ENCODE assay signal across 8 cellular contexts in genomic region chr14:49692191-49692757, GRCh38. TPM values are rescaled to one million over a fixed set of nuclear protein-coding genes. Genes with fewer than 3 reads are reported as not detected.
DNase-seq lines count a peak whose midpoint lies in the region; ATAC-seq, FAIRE-seq and TF ChIP-seq lines count a peak whose summit lies in the region.

No MANE protein-coding gene starts in this region.

- POLR2A ChIA-PET in GM10248 (lab: Yijun Ruan, JAX) = interaction anchor here (1.4 kb wide), 1 partner anchor 76 kb away, joined by 3 read pairs; the partner anchor contains the start of gene KLHDC2

- H3K9me3 ChIP-seq in right atrium auricular region (no peaks in the 10 kb centered on the region), mucosa of stomach (ENCODE audit: control insufficient read depth, low read length) (no peaks in the 10 kb centered on the region)

- peak overlapping the region; percentile 88 for H3K9ac ChIP-seq in mucosa of stomach (ENCODE audit: low read length)

- TF ChIP-seq CTCF in right atrium auricular region (IDR thresholded peaks at IDR 0.05) (no peak), bronchial epithelial cell (IDR thresholded peaks at IDR 0.05; ENCODE audit: insufficient read depth, low read length, severe bottlenecking) (no peak), GM10248 (IDR thresholded peaks at IDR 0.05; ENCODE audit: control extremely low read depth, extremely low read depth, low read depth, missing control alignments) (no peak)

- DNase-seq in right atrium auricular region (ENCODE audit: low spot score) (no peak), left ventricle myocardium superior (no peak), bronchial epithelial cell (ENCODE audit: low read depth) (peak; percentile 33), hippocampal formation (lab: John Stamatoyannopoulos, UW) (no peak), GM10248 (ENCODE audit: extremely low spot score) (no peak)

- H3K27me3 ChIP-seq in right atrium auricular region = no peaks in the 10 kb centered on the region
- H3K27me3 ChIP-seq in bronchial epithelial cell (ENCODE audit: control insufficient read depth, insufficient read depth, low read length) = no peaks in the 10 kb centered on the region
- H3K27me3 ChIP-seq in mucosa of stomach (ENCODE audit: control insufficient read depth, insufficient read depth, low read length) = no peaks in the 10 kb centered on the region

- H3K36me3 ChIP-seq in right atrium auricular region (no peaks in the 10 kb centered on the region), bronchial epithelial cell (ENCODE audit: control insufficient read depth, insufficient read depth, low read length) (no peaks in the 10 kb centered on the region), mucosa of stomach (ENCODE audit: control insufficient read depth, insufficient read depth, low read length) (no peaks in the 10 kb centered on the region)

- CTCF ChIA-PET in GM10248 (lab: Yijun Ruan, JAX) = interaction anchor here (1.3 to 2.5 kb wide), 2 partner anchors 12 to 58 kb away, joined by 6 to 9 read pairs; partner anchors contain the start of gene DNAAF2

- intact Hi-C loops in left ventricle myocardium superior (cut with micrococcal nuclease) = no loop called here

- no peak for FAIRE-seq in bronchial epithelial cell (lab: Jason Lieb, UNC)

- H3K4me3 ChIP-seq in right atrium auricular region (peak overlapping the region; percentile 65 to 67), bronchial epithelial cell (ENCODE audit: low read depth, low read length) (peak overlapping the region; percentile 89), mucosa of stomach (ENCODE audit: low read length) (peak overlapping the region; percentile 58)

- no peak for ATAC-seq in left ventricle myocardium superior
- no peak for ATAC-seq in GM18870 (IDR thresholded peaks at IDR 0.05; ENCODE audit: unreplicated experiment)
- ATAC-seq in HG03571 (IDR thresholded peaks at IDR 0.05; ENCODE audit: unreplicated experiment) = no peak

- H3K4me1 ChIP-seq in right atrium auricular region = peaks cover 0 to 22% of the 10 kb centered on the region in 2 donors
- peaks cover 11% of the 10 kb centered on the region for H3K4me1 ChIP-seq in mucosa of stomach (ENCODE audit: control insufficient read depth, insufficient read depth, low read length)

- H3K27ac ChIP-seq in right atrium auricular region = peak overlapping the region; percentile 88 to 93

RNA-seq across cellular contexts. Expression of gene KLHDC1, which starts 0.6 kb away (rescaled TPM):
- total RNA-seq in right atrium auricular region (1 to 10 TPM; 5.5 to 9.4 TPM), left ventricle myocardium superior (6.0 TPM), bronchial epithelial cell (0.90 and 1.1 TPM in 2 replicates)

RNA-seq across cellular contexts. Expression of gene POLE2, which starts 4.3 kb away (rescaled TPM):
- total RNA-seq in right atrium auricular region (1 to 10 TPM in 1 of 2 donors, not detected in 1; 2.3 TPM), left ventricle myocardium superior (0.40 TPM), bronchial epithelial cell (1.8 and 2.2 TPM in 2 replicates)

RNA-seq across cellular contexts. Expression of gene DNAAF2, which starts 57.2 kb away (rescaled TPM):
- total RNA-seq in right atrium auricular region (1 to 10 TPM; 6.3 to 8.9 TPM), left ventricle myocardium superior (6.8 TPM), bronchial epithelial cell (8.3 and 10.8 TPM in 2 replicates)
